20 cellular contexts compared by ENCODE assay signal in the genomic region with DNA sequence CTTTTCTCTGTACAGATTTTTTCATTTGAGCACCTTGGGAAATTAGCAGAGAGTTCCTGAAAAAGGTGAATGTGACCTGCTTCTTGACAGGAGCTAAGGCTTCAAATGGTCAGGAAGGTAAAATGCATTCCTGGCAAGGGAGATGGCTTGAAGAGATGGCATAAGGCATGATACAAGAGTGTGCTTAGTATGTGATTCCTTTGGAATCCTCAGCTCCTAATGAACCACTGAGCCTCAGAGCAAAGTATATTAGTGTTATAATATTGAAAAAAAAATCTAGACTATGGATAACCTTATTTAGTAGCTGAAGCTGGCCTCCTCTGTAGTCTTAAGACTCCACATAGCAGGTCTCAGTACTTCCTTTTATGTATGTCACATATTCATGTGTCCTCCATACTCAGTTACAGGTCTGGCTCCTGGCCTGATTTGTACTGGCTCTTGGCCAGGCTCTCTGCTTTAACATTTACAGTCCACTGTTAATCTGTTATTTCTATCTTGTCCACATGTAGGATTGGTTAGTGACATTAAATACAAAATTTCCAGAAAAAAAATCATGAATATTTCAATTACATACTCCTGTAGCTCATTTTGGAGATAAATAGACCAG. TPM values are rescaled to one million over a fixed set of nuclear protein-coding genes. Genes with fewer than 3 reads are reported as not detected.
A peak's percentile ranks its signal among the peaks of the same experiment; 100 is the strongest.
DNase-seq lines count a peak whose midpoint lies in the region; ATAC-seq, FAIRE-seq and TF ChIP-seq lines count a peak whose summit lies in the region.
"Had no signal": no experiment of that assay in that cellular context is flagged by ENCODE, and none has a peak within 500 bp of the region (broad histone marks: within the 10 kb centered on the region; RNA-seq: fewer than 3 reads in every experiment).

No MANE protein-coding gene starts in this region.

- no peaks in the 10 kb centered on the region for H4K20me1 ChIP-seq in GM12878 (ENCODE audit: control insufficient read depth, insufficient read depth)

- TF ChIP-seq CTCF in right atrium auricular region (IDR thresholded peaks at IDR 0.05) (no peak), GM12878 (IDR thresholded peaks at IDR 0.05 in 2 of 3, conservative IDR thresholded peaks at IDR 0.05 in 1 of 3; ENCODE audit: control insufficient read depth in 2 of 3, extremely low read depth in 1 of 3, insufficient read depth in 1 of 3, low read depth in 3 of 3, low read length in 3 of 3) (no peak), colonic mucosa (IDR thresholded peaks at IDR 0.05) (no peak)

- no peaks in the 10 kb centered on the region for H3K27me3 ChIP-seq in right atrium auricular region
- no peaks in the 10 kb centered on the region for H3K27me3 ChIP-seq in GM12878 (replicated peaks in 1 of 2; ENCODE audit: control insufficient read depth in 2 of 2, insufficient read depth in 2 of 2, low read length in 1 of 2)
- H3K27me3 ChIP-seq in right cardiac atrium (ENCODE audit: control insufficient read depth, insufficient read depth): no peaks in the 10 kb centered on the region
- no peaks in the 10 kb centered on the region for H3K27me3 ChIP-seq in HAP-1 (ENCODE audit: low read depth)
- no peaks in the 10 kb centered on the region for H3K27me3 ChIP-seq in colonic mucosa
- H3K27me3 ChIP-seq: brain microvascular endothelial cell, esophagus squamous epithelium, hepatocyte had no signal

- DNase-seq in Right ventricle myocardium inferior (ENCODE audit: missing footprints): no peak
- DNase-seq in right atrium auricular region (ENCODE audit: low spot score): no peak
- DNase-seq in GM12878 (ENCODE audit: low read depth, low spot score): no peak
- DNase-seq in right cardiac atrium: peak; percentile 33 to 81 (median 63)
- DNase-seq in urothelium cell line (ENCODE audit: low spot score): no peak
- DNase-seq in occipital lobe (lab: John Stamatoyannopoulos, UW): no peak
- DNase-seq in HAP-1 (ENCODE audit: low spot score in 2 of 2): no peak
- DNase-seq in colonic mucosa: no peak
- DNase-seq: ACHN; activated CD4-positive, alpha-beta T cell treated with anti-CD3 and anti-CD28 coated beads, Interleukin-2, amount 50 U/mL, for 1 hour; activated T-cell treated with anti-CD3 and anti-CD28 coated beads for 4 hours; brain microvascular endothelial cell; CD4-positive, alpha-beta memory T cell; esophagus squamous epithelium; kidney; retina; stimulated activated naive CD8-positive, alpha-beta T cell treated with anti-CD3 and anti-CD28 coated beads, Interleukin-15, Interleukin-2, amounts not matched to agents 100 U/mL and 50 U/mL, for 24 hours had no signal

- no peak for TF ChIP-seq POLR2A in GM12878 (IDR thresholded peaks at IDR 0.05; ENCODE audit: low read depth, low read length)

- no peaks in the 10 kb centered on the region for H3K36me3 ChIP-seq in right atrium auricular region
- H3K36me3 ChIP-seq in GM12878 (ENCODE audit: control insufficient read depth in 2 of 2, insufficient read depth in 2 of 2, low read length in 1 of 2): no peaks in the 10 kb centered on the region
- no peaks in the 10 kb centered on the region for H3K36me3 ChIP-seq in HAP-1 (replicated peaks)
- H3K36me3 ChIP-seq in colonic mucosa: no peaks in the 10 kb centered on the region
- H3K36me3 ChIP-seq: brain microvascular endothelial cell, esophagus squamous epithelium had no signal

- in situ Hi-C loops in GM12878 (cut with MboI) (no loop called here), HAP-1 (cut with MboI; ENCODE audit: low sequenced_read_pairs) (no loop called here)

- ATAC-seq in Right ventricle myocardium inferior (peak; percentile 67), GM12878 (peak; percentile 50), right cardiac atrium (peak; percentile 59 to 74)
- ATAC-seq: activated naive CD4-positive, alpha-beta T cell treated with anti-CD3 and anti-CD28 coated beads, Interleukin-2, amount 50 U/mL, for 72 hours; GM23338; stimulated activated naive CD8-positive, alpha-beta T cell treated with anti-CD3 and anti-CD28 coated beads, Interleukin-15, Interleukin-2, amounts not matched to agents 100 U/mL and 50 U/mL, for 24 hours had no signal

- no peak for FAIRE-seq in GM12878 (lab: Jason Lieb, UNC)
- peak; percentile 30 for FAIRE-seq in urothelium cell line (lab: Jason Lieb, UNC)
- FAIRE-seq: kidney had no signal

- SMC1A ChIA-PET in GM12878 (lab: Charles Lee; ENCODE audit: uncharacterized antibody, unreplicated experiment): interaction anchor here (1.2 to 1.8 kb wide), 3 partner anchors 10 to 18 kb away, joined by 3 to 6 read pairs (median 5); partner anchors contain the start of genes KLHL28 and TOGARAM1

- no peak overlapping the region for H3K4me2 ChIP-seq in GM12878 (ENCODE audit: control insufficient read depth, insufficient read depth)
- H3K4me2 ChIP-seq: GM23338, hepatocyte had no signal

- POLR2A ChIA-PET in GM12878 (lab: Charles Lee): interaction anchor here (1.0 to 3.2 kb wide), 4 partner anchors 14 to 156 kb away, joined by 3 to 14 read pairs (median 4); partner anchors contain the start of genes FANCM, KLHL28 and TOGARAM1

- no peak for TF ChIP-seq RAD21 in GM12878 (IDR thresholded peaks at IDR 0.05; ENCODE audit: insufficient read depth, low read depth, low read length)

- no TSS peak for BruUV-seq in GM12878 (replicated peaks; lab: Mats Ljungman, UMichigan)

- H3K4me3 ChIP-seq in right atrium auricular region: no peak overlapping the region
- no peak overlapping the region for H3K4me3 ChIP-seq in GM12878
- no peak overlapping the region for H3K4me3 ChIP-seq in right cardiac atrium (ENCODE audit: low read length)
- H3K4me3 ChIP-seq in HAP-1: no peak overlapping the region
- no peak overlapping the region for H3K4me3 ChIP-seq in colonic mucosa
- H3K4me3 ChIP-seq: esophagus squamous epithelium, GM23338, hepatocyte had no signal

- H3K4me1 ChIP-seq in right atrium auricular region (peaks cover 0 to 15% of the 10 kb centered on the region in 2 donors), GM12878 (ENCODE audit: control insufficient read depth, insufficient read depth, low read length) (no peaks in the 10 kb centered on the region), right cardiac atrium (ENCODE audit: control insufficient read depth, insufficient read depth, low read length) (peaks cover 3% of the 10 kb centered on the region), HAP-1 (peaks cover 17% of the 10 kb centered on the region), colonic mucosa (no peaks in the 10 kb centered on the region)

- intact Hi-C loops in Right ventricle myocardium inferior (cut with DNase I) (no loop called here), GM12878 (cut with micrococcal nuclease; ENCODE audit: unreplicated experiment) (no loop called here), right cardiac atrium (cut with DNase I) (no loop called here), colonic mucosa (cut with DNase I) (no loop called here)

- H3K9me3 ChIP-seq in right atrium auricular region (no peaks in the 10 kb centered on the region), GM12878 (replicated peaks; ENCODE audit: control insufficient read depth, insufficient read depth, low read length) (no peaks in the 10 kb centered on the region; the same call in 1 of the 3 replicates), right cardiac atrium (ENCODE audit: control insufficient read depth, low read length) (no peaks in the 10 kb centered on the region), HAP-1 (no peaks in the 10 kb centered on the region), colonic mucosa (no peaks in the 10 kb centered on the region)
- H3K9me3 ChIP-seq: esophagus squamous epithelium had no signal

- H3K9ac ChIP-seq in GM12878 (ENCODE audit: control insufficient read depth, insufficient read depth, low read length) (no peak overlapping the region), colonic mucosa (ENCODE audit: low read depth in 2 of 2, low read length in 2 of 2) (no peak overlapping the region)

- TF ChIP-seq EP300 in GM12878 (IDR thresholded peaks at IDR 0.05; ENCODE audit: borderline replicate concordance in 1 of 2, control insufficient read depth in 1 of 2, low read depth in 2 of 2, low read length in 2 of 2): no peak

- H2AFZ ChIP-seq in GM12878 (ENCODE audit: control insufficient read depth, low read depth, low read length): no peak overlapping the region
- H2AFZ ChIP-seq: GM23338, hepatocyte had no signal

- CTCF ChIA-PET in GM12878 (lab: Yijun Ruan, JAX): interaction anchor here (1.2 to 1.3 kb wide), 2 partner anchors 10 to 66 kb away, joined by 3 to 4 read pairs; no protein-coding TSS in a partner anchor

- RAD21 ChIA-PET in GM12878 (lab: Charles Lee; ENCODE audit: unreplicated experiment): interaction anchor here (1.2 to 1.7 kb wide), 5 partner anchors 17 to 273 kb away, joined by 3 to 4 read pairs (median 3); partner anchors contain the start of genes KLHL28 and MIS18BP1

- no peak overlapping the region for H3K27ac ChIP-seq in right atrium auricular region
- H3K27ac ChIP-seq in GM12878 (ENCODE audit: control insufficient read depth, insufficient read depth): no peak overlapping the region
- no peak overlapping the region for H3K27ac ChIP-seq in right cardiac atrium (ENCODE audit: low read length)
- no peak overlapping the region for H3K27ac ChIP-seq in colonic mucosa
- H3K27ac ChIP-seq: brain microvascular endothelial cell, esophagus squamous epithelium, hepatocyte had no signal

- H3K79me2 ChIP-seq in GM12878 (ENCODE audit: control insufficient read depth, insufficient read depth, low read length): peaks cover 19% of the 10 kb centered on the region

RNA-seq across cellular contexts. Expression of gene TOGARAM1, which starts 17.9 kb away (rescaled TPM):
- 20.5 TPM for total RNA-seq in Right ventricle myocardium inferior
- 10 to 100 TPM; 15.1 to 24.7 TPM for total RNA-seq in right atrium auricular region
- total RNA-seq in GM12878 (2013; cell fraction: nucleolus; rRNA removed): 102 and 115 TPM in 2 replicates
- 7.2 and 7.4 TPM in 2 replicates for total RNA-seq in GM12878 (2014; rRNA removed)
- total RNA-seq in GM12878 (2014; rRNA removed; fragmentation: Illumina TruSeq; extraction: Trizol): 10.6 and 11.4 TPM in 2 replicates
- 5.9 and 7.7 TPM in 2 replicates for total RNA-seq in GM12878 (2021)
- 2.3 TPM for polyA plus RNA-seq in GM12878 (2011; ENCODE audit: low read depth)
- polyA plus RNA-seq in GM12878 (2011; rRNA removed): 14.4 and 21.6 TPM in 2 replicates
- polyA plus RNA-seq in GM12878 (2011; cell fraction: cytosol; rRNA removed): 4.5 and 4.9 TPM in 2 replicates
- 12.6 and 18.4 TPM in 2 replicates for polyA plus RNA-seq in GM12878 (2011; cell fraction: nucleus; rRNA removed)
- 4.0 and 7.2 TPM in 2 replicates for polyA plus RNA-seq in GM12878 (2012)
- 10.5 and 14.1 TPM in 2 replicates for polyA plus RNA-seq in GM12878 (2014; fragmentation: Illumina TruSeq; extraction: Trizol)
- 1 to 10 TPM; 2.1 to 2.6 TPM for polyA plus RNA-seq in GM12878 (2014; fragmentation: Nextera tagmentation; extraction: Ambion mirVana)
- polyA plus RNA-seq in GM12878 (2014; rRNA removed): 3.7 and 4.3 TPM in 2 replicates
- polyA plus RNA-seq in GM12878 (2016; fragmentation: Nextera tagmentation; extraction: Ambion mirVana): 1 to 10 TPM; 7.2 to 7.6 TPM
- polyA minus RNA-seq in GM12878 (2011; rRNA and poly(A)+ RNA removed): 35.3 and 51.9 TPM in 2 replicates
- polyA minus RNA-seq in GM12878 (2011; cell fraction: cytosol; rRNA and poly(A)+ RNA removed): 5.6 and 7.6 TPM in 2 replicates
- polyA minus RNA-seq in GM12878 (2011; cell fraction: nucleus; rRNA and poly(A)+ RNA removed): 46.7 and 56.8 TPM in 2 replicates
- total RNA-seq in right cardiac atrium: 10 to 100 TPM; 18.4 to 26.0 (median 19.6) TPM
- 7.1 TPM for polyA plus RNA-seq in right cardiac atrium
- 91.1 TPM for total RNA-seq in occipital lobe
- 10 to 100 TPM in 1 of 2 donors, 1 to 10 TPM in 1; 8.8 to 10.7 TPM for total RNA-seq in colonic mucosa

RNA-seq across cellular contexts. Expression of gene KLHL28, which starts 18.1 kb away (rescaled TPM):
- total RNA-seq in Right ventricle myocardium inferior (13.0 TPM), right atrium auricular region (1 to 10 TPM; 6.4 to 8.5 TPM), GM12878 (2014; rRNA removed) (4.0 and 4.5 TPM in 2 replicates), GM12878 (2014; rRNA removed; fragmentation: Illumina TruSeq; extraction: Trizol) (6.4 and 7.1 TPM in 2 replicates), GM12878 (2021) (6.5 and 6.6 TPM in 2 replicates), right cardiac atrium (10 to 100 TPM in 3 of 4 donors, 1 to 10 TPM in 1; 9.4 to 13.0 (median 12.3) TPM), occipital lobe (56.0 TPM), colonic mucosa (10 to 100 TPM; 10.5 to 18.6 TPM)
- 43.9 and 44.4 TPM in 2 replicates for total RNA-seq in GM12878 (2013; cell fraction: nucleolus; rRNA removed)
- polyA plus RNA-seq in GM12878 (2011; ENCODE audit: low read depth): 3.1 TPM
- polyA plus RNA-seq in GM12878 (2011; rRNA removed) (9.8 and 13.2 TPM in 2 replicates), GM12878 (2014; fragmentation: Illumina TruSeq; extraction: Trizol) (5.5 and 6.1 TPM in 2 replicates), GM12878 (2014; fragmentation: Nextera tagmentation; extraction: Ambion mirVana) (1 to 10 TPM; 4.3 to 9.3 TPM), GM12878 (2014; rRNA removed) (1.7 and 2.7 TPM in 2 replicates), GM12878 (2016; fragmentation: Nextera tagmentation; extraction: Ambion mirVana) (1 to 10 TPM; 3.2 to 6.3 TPM), right cardiac atrium (3.4 TPM)
- polyA plus RNA-seq in GM12878 (2011; cell fraction: cytosol; rRNA removed): 4.1 and 6.4 TPM in 2 replicates
- 6.4 and 6.6 TPM in 2 replicates for polyA plus RNA-seq in GM12878 (2011; cell fraction: nucleus; rRNA removed)
- polyA plus RNA-seq in GM12878 (2012): 5.0 TPM in 2 replicates
- 36.6 and 42.8 TPM in 2 replicates for polyA minus RNA-seq in GM12878 (2011; rRNA and poly(A)+ RNA removed)
- polyA minus RNA-seq in GM12878 (2011; cell fraction: cytosol; rRNA and poly(A)+ RNA removed): 3.1 and 5.0 TPM in 2 replicates
- polyA minus RNA-seq in GM12878 (2011; cell fraction: nucleus; rRNA and poly(A)+ RNA removed): 32.6 and 42.0 TPM in 2 replicates

Comparison
In these comparisons a context has a peak if more than half of its experiments do, and no peak if none do; other contexts are left out.
1. DNase-seq: peak in right cardiac atrium (3 of 3); none in Right ventricle myocardium inferior (single experiment), right atrium auricular region (single experiment), GM12878 (single experiment), urothelium cell line (single experiment), occipital lobe (single experiment), HAP-1 (0 of 2) and colonic mucosa (single experiment).
2. Peak in every context shown above with its lines, with median percentiles within 50 percentile points of each other: ATAC-seq.